1 cellular context compared by ENCODE assay signal in the genomic region with DNA sequence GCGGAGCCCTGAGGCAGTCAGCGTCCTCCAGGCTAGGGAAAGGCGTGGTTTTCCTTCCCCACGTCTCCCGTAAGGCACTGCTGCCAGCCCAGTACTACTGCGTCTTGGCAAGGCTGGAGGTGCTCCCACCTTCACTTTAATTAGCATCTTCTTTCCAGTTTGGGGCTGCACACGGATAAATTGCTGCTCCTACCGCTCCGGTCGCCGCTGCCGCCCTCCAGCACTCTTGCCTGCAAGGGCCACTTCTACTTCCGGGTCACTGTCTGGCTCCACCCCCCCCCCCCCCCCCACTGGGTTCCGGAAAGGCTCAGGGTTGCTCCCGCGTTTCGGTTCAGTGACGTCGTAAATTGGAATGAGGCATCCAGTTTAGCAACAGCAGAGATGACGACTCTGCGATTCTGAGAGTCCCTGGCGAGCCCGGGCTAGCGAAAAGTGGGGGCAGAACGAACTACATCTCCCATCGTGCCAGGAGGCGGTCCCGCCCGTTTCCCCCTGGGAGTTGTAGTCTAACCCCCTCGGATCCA.
TF ChIP-seq lines count a peak whose summit lies in the region.

A gene (minus strand): TSS at position 247 of the 524 bp plus-strand sequence. CDS start 100 bp downstream, at position 147.

TF ChIP-seq in HEK293, 187 proteins besides CTCF, POLR2A, EP300 and RAD21 (continued from another document):
- TF ChIP-seq, protein P1, sequence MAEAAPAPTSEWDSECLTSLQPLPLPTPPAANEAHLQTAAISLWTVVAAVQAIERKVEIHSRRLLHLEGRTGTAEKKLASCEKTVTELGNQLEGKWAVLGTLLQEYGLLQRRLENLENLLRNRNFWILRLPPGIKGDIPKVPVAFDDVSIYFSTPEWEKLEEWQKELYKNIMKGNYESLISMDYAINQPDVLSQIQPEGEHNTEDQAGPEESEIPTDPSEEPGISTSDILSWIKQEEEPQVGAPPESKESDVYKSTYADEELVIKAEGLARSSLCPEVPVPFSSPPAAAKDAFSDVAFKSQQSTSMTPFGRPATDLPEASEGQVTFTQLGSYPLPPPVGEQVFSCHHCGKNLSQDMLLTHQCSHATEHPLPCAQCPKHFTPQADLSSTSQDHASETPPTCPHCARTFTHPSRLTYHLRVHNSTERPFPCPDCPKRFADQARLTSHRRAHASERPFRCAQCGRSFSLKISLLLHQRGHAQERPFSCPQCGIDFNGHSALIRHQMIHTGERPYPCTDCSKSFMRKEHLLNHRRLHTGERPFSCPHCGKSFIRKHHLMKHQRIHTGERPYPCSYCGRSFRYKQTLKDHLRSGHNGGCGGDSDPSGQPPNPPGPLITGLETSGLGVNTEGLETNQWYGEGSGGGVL (tag by site-specific recombination; IDR thresholded peaks at IDR 0.05) = 0 out of 2 replicates have a peak, but pooled peaks have one; percentile 8
- TF ChIP-seq KLF9 (tag by site-specific recombination; IDR thresholded peaks at IDR 0.05; ENCODE audit: low read depth) (peak; percentile 27; the same call in 1 of the 2 replicates), ZBTB21 (tag by site-specific recombination; IDR thresholded peaks at IDR 0.05) (peak; percentile 97), ZBTB8A (tag by site-specific recombination; IDR thresholded peaks at IDR 0.05) (peak; percentile 42; the same call in 1 of the 2 replicates), ZBTB17 (tag by site-specific recombination; IDR thresholded peaks at IDR 0.05) (peak; percentile 93), ZNF16 (tag by site-specific recombination; IDR thresholded peaks at IDR 0.05; ENCODE audit: low read depth) (no peak), ZNF629 (tag by site-specific recombination; IDR thresholded peaks at IDR 0.05) (peak; percentile 98), GLIS2 (tag by site-specific recombination; IDR thresholded peaks at IDR 0.05) (peak; percentile 47), SALL2 (tag by site-specific recombination; IDR thresholded peaks at IDR 0.05; ENCODE audit: borderline replicate concordance) (no peak), ZNF394 (tag by site-specific recombination; IDR thresholded peaks at IDR 0.05; ENCODE audit: borderline replicate concordance) (0 out of 2 replicates have a peak, but pooled peaks have one; percentile 16), ZNF112 (tag by site-specific recombination; IDR thresholded peaks at IDR 0.05) (no peak), ZNF24 (tag by site-specific recombination; IDR thresholded peaks at IDR 0.05) (0 out of 2 replicates have a peak, but pooled peaks have one; percentile 58), SP3 (tag by site-specific recombination; IDR thresholded peaks at IDR 0.05) (peak; percentile 95), ZEB2 (tag by site-specific recombination; IDR thresholded peaks at IDR 0.05) (peak; percentile 69), ZNF426 (tag by site-specific recombination; IDR thresholded peaks at IDR 0.05) (no peak), SP7 (tag by site-specific recombination; IDR thresholded peaks at IDR 0.05) (peak; percentile 50), IKZF3 (tag by site-specific recombination; IDR thresholded peaks at IDR 0.05) (0 out of 2 replicates have a peak, but pooled peaks have one; percentile 31), GLIS1 (tag by site-specific recombination; IDR thresholded peaks at IDR 0.05) (peak; percentile 64; the same call in 1 of the 2 replicates), ZNF585B (tag by site-specific recombination; IDR thresholded peaks at IDR 0.05) (no peak), ZBTB20 (tag by site-specific recombination; IDR thresholded peaks at IDR 0.05) (peak; percentile 11; the same call in 1 of the 2 replicates), ZNF324 (tag by site-specific recombination; IDR thresholded peaks at IDR 0.05) (0 out of 2 replicates have a peak, but pooled peaks have one; percentile 13), KLF7 (tag by site-specific recombination; IDR thresholded peaks at IDR 0.05; ENCODE audit: borderline replicate concordance) (0 out of 2 replicates have a peak, but pooled peaks have one; percentile 16), KLF10 (tag by site-specific recombination; IDR thresholded peaks at IDR 0.05) (0 out of 2 replicates have a peak, but pooled peaks have one; percentile 9), MEIS1 (CRISPR knock-in tag; IDR thresholded peaks at IDR 0.05; ENCODE audit: borderline replicate concordance) (no peak), HOXA7 (CRISPR knock-in tag; IDR thresholded peaks at IDR 0.05; ENCODE audit: borderline replicate concordance) (no peak), KLF16 (tag by site-specific recombination; IDR thresholded peaks at IDR 0.05) (peak; percentile 40; the same call in 1 of the 2 replicates), SP2 (tag by site-specific recombination; IDR thresholded peaks at IDR 0.05) (peak; percentile 62), ZNF433 (tag by site-specific recombination; IDR thresholded peaks at IDR 0.05; ENCODE audit: low read depth) (no peak), ZIC2 (tag by site-specific recombination; IDR thresholded peaks at IDR 0.05) (0 out of 2 replicates have a peak, but pooled peaks have one; percentile 14), KLF8 (tag by site-specific recombination; IDR thresholded peaks at IDR 0.05) (peak; percentile 81; the same call in 1 of the 2 replicates)
- TF ChIP-seq, protein P2, sequence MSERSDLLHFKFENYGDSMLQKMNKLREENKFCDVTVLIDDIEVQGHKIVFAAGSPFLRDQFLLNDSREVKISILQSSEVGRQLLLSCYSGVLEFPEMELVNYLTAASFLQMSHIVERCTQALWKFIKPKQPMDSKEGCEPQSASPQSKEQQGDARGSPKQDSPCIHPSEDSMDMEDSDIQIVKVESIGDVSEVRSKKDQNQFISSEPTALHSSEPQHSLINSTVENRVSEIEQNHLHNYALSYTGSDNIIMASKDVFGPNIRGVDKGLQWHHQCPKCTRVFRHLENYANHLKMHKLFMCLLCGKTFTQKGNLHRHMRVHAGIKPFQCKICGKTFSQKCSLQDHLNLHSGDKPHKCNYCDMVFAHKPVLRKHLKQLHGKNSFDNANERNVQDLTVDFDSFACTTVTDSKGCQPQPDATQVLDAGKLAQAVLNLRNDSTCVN (tag by site-specific recombination; optimal IDR thresholded peaks at IDR 0.05) = peak; percentile 18
- TF ChIP-seq, protein P3, sequence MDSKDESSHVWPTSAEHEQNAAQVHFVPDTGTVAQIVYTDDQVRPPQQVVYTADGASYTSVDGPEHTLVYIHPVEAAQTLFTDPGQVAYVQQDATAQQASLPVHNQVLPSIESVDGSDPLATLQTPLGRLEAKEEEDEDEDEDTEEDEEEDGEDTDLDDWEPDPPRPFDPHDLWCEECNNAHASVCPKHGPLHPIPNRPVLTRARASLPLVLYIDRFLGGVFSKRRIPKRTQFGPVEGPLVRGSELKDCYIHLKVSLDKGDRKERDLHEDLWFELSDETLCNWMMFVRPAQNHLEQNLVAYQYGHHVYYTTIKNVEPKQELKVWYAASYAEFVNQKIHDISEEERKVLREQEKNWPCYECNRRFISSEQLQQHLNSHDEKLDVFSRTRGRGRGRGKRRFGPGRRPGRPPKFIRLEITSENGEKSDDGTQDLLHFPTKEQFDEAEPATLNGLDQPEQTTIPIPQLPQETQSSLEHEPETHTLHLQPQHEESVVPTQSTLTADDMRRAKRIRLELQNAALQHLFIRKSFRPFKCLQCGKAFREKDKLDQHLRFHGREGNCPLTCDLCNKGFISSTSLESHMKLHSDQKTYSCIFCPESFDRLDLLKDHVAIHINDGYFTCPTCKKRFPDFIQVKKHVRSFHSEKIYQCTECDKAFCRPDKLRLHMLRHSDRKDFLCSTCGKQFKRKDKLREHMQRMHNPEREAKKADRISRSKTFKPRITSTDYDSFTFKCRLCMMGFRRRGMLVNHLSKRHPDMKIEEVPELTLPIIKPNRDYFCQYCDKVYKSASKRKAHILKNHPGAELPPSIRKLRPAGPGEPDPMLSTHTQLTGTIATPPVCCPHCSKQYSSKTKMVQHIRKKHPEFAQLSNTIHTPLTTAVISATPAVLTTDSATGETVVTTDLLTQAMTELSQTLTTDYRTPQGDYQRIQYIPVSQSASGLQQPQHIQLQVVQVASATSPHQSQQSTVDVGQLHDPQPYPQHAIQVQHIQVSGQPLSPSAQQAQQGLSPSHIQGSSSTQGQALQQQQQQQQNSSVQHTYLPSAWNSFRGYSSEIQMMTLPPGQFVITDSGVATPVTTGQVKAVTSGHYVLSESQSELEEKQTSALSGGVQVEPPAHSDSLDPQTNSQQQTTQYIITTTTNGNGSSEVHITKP (tag by site-specific recombination; IDR thresholded peaks at IDR 0.05) = 0 out of 2 replicates have a peak, but pooled peaks have one; percentile 8
- TF ChIP-seq, protein P4, sequence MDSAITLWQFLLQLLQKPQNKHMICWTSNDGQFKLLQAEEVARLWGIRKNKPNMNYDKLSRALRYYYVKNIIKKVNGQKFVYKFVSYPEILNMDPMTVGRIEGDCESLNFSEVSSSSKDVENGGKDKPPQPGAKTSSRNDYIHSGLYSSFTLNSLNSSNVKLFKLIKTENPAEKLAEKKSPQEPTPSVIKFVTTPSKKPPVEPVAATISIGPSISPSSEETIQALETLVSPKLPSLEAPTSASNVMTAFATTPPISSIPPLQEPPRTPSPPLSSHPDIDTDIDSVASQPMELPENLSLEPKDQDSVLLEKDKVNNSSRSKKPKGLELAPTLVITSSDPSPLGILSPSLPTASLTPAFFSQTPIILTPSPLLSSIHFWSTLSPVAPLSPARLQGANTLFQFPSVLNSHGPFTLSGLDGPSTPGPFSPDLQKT (IDR thresholded peaks at IDR 0.05; ENCODE audit: borderline replicate concordance, low read depth, low read length) = 0 out of 2 replicates have a peak, but pooled peaks have one; percentile 36
- TF ChIP-seq, protein P5, sequence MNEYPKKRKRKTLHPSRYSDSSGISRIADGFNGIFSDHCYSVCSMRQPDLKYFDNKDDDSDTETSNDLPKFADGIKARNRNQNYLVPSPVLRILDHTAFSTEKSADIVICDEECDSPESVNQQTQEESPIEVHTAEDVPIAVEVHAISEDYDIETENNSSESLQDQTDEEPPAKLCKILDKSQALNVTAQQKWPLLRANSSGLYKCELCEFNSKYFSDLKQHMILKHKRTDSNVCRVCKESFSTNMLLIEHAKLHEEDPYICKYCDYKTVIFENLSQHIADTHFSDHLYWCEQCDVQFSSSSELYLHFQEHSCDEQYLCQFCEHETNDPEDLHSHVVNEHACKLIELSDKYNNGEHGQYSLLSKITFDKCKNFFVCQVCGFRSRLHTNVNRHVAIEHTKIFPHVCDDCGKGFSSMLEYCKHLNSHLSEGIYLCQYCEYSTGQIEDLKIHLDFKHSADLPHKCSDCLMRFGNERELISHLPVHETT (tag by site-specific recombination; IDR thresholded peaks at IDR 0.05) = peak; percentile 69; the same call in 1 of the 2 replicates
- TF ChIP-seq, protein P6, sequence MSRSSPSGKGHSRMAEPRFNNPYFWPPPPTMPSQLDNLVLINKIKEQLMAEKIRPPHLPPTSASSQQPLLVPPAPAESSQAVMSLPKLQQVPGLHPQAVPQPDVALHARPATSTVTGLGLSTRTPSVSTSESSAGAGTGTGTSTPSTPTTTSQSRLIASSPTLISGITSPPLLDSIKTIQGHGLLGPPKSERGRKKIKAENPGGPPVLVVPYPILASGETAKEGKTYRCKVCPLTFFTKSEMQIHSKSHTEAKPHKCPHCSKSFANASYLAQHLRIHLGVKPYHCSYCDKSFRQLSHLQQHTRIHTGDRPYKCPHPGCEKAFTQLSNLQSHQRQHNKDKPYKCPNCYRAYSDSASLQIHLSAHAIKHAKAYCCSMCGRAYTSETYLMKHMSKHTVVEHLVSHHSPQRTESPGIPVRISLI (tag by site-specific recombination; IDR thresholded peaks at IDR 0.05) = no peak
- TF ChIP-seq, protein P7, sequence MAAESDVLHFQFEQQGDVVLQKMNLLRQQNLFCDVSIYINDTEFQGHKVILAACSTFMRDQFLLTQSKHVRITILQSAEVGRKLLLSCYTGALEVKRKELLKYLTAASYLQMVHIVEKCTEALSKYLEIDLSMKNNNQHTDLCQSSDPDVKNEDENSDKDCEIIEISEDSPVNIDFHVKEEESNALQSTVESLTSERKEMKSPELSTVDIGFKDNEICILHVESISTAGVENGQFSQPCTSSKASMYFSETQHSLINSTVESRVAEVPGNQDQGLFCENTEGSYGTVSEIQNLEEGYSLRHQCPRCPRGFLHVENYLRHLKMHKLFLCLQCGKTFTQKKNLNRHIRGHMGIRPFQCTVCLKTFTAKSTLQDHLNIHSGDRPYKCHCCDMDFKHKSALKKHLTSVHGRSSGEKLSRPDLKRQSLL (tag by site-specific recombination; IDR thresholded peaks at IDR 0.05) = peak; percentile 54; the same call in 1 of the 2 replicates
